8 cellular contexts compared by ENCODE assay signal in the genomic region with DNA sequence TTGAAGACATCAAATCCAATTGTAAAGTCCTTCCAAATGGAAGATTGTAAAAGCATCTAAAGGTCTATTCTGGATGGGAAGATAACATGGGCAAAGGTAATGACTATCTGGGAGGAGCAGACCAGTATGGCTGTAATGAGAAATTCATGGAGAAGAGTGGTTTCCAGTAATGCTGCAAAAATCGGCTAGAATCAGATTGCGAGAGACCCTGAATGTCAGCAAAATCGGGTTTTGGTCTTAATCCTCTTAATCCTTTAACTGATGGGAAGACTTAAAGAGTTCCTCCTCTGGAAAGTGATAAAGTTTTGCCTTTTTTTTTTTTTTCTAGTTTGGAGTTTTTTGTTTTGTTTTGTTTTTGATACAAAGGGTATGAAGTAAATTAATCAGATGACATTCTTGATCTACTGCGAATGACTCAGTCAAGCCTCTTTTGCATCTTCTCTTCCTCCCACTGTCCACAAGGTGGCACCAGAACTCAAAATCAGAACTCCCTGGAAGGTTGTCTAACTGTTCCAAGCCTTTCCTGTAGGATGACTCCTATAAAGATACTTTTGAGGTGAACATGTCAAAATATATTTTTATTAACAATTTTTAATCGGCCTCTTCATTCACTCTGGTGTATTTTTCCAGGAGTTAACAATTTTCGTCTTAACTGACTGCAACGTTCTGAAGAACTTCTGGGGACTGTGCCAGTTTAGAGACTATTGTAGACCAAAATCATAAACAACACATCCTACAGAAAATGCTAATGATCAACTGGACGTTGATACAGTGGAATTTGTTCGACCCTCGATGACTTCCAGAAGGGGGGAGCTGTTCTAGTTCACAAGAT.
DNase-seq lines count a peak whose midpoint lies in the region; ATAC-seq and TF ChIP-seq lines count a peak whose summit lies in the region.

No MANE protein-coding gene starts in this region.

- no peaks in the 10 kb centered on the region for H3K27me3 Mint-ChIP-seq in activated naive CD4-positive, alpha-beta T cell treated with anti-CD3 and anti-CD28 coated beads for 36 hours (ENCODE audit: low read depth)
- H3K27me3 Mint-ChIP-seq in glutamatergic neuron (ENCODE audit: unreplicated experiment): no peaks in the 10 kb centered on the region
- no peaks in the 10 kb centered on the region for H3K27me3 Mint-ChIP-seq in progenitor cell of endocrine pancreas

- CTCF ChIA-PET in activated naive CD4-positive, alpha-beta T cell treated with anti-CD3 and anti-CD28 coated beads for 36 hours (lab: Charles Lee): interaction anchor here (0.6 to 2.0 kb wide), 5 partner anchors 9 to 113 kb away, joined by 3 to 9 read pairs (median 6); no protein-coding TSS in a partner anchor

- H3K36me3 Mint-ChIP-seq in activated naive CD4-positive, alpha-beta T cell treated with anti-CD3 and anti-CD28 coated beads for 36 hours (ENCODE audit: low read depth): no peaks in the 10 kb centered on the region
- H3K36me3 Mint-ChIP-seq in glutamatergic neuron (ENCODE audit: unreplicated experiment): no peaks in the 10 kb centered on the region
- H3K36me3 Mint-ChIP-seq in progenitor cell of endocrine pancreas (ENCODE audit: insufficient read depth): no peaks in the 10 kb centered on the region

- peak; percentile 84 for TF ChIP-seq CTCF in glutamatergic neuron (IDR thresholded peaks at IDR 0.05; ENCODE audit: partially characterized antibody, unreplicated experiment)
- peak; percentile 84 for TF ChIP-seq CTCF in progenitor cell of endocrine pancreas (IDR thresholded peaks at IDR 0.05; ENCODE audit: unreplicated experiment)

- ATAC-seq in GM19372 (IDR thresholded peaks at IDR 0.05; ENCODE audit: low read depth, unreplicated experiment): peak; percentile 84
- peak; percentile 75 for ATAC-seq in HG03280 (IDR thresholded peaks at IDR 0.05; ENCODE audit: unreplicated experiment)

- no peak overlapping the region for H3K4me3 Mint-ChIP-seq in activated naive CD4-positive, alpha-beta T cell treated with anti-CD3 and anti-CD28 coated beads for 36 hours
- no peak overlapping the region for H3K4me3 Mint-ChIP-seq in glutamatergic neuron (ENCODE audit: unreplicated experiment)
- H3K4me3 Mint-ChIP-seq in progenitor cell of endocrine pancreas (ENCODE audit: low read depth): no peak overlapping the region

- no peaks in the 10 kb centered on the region for H3K9me3 Mint-ChIP-seq in activated naive CD4-positive, alpha-beta T cell treated with anti-CD3 and anti-CD28 coated beads for 36 hours
- peaks cover 5% of the 10 kb centered on the region for H3K9me3 Mint-ChIP-seq in glutamatergic neuron (ENCODE audit: unreplicated experiment)
- peaks cover 4% of the 10 kb centered on the region for H3K9me3 Mint-ChIP-seq in progenitor cell of endocrine pancreas (ENCODE audit: low read depth)

- intact Hi-C loops in activated naive CD4-positive, alpha-beta T cell treated with anti-CD3 and anti-CD28 coated beads for 36 hours (cut with micrococcal nuclease): loop anchor here (1.0 to 10.0 kb wide), 8 partner anchors 51 to 938 kb away; no protein-coding TSS in a partner anchor

- H3K27ac Mint-ChIP-seq in activated naive CD4-positive, alpha-beta T cell treated with anti-CD3 and anti-CD28 coated beads for 36 hours: no peak overlapping the region
- H3K27ac Mint-ChIP-seq in glutamatergic neuron (ENCODE audit: unreplicated experiment): no peak overlapping the region
- H3K27ac Mint-ChIP-seq in progenitor cell of endocrine pancreas: peak overlapping the region; percentile 31

- peak; percentile 11 for DNase-seq in DMS79 (lab: John Stamatoyannopoulos, UW)
- DNase-seq in NCI-H446 treated with DMSO at 0.1 percent for 48 hours (lab: John Stamatoyannopoulos, UW): peak; percentile 30
- DNase-seq in activated naive CD4-positive, alpha-beta T cell treated with anti-CD3 and anti-CD28 coated beads for 36 hours: peak; percentile 57
- DNase-seq in glutamatergic neuron: peak; percentile 31
- peak; percentile 17 for DNase-seq in progenitor cell of endocrine pancreas (ENCODE audit: low spot score, unreplicated experiment)
- no peak for DNase-seq in effector CD4-positive, alpha-beta T cell

- H3K4me1 Mint-ChIP-seq in activated naive CD4-positive, alpha-beta T cell treated with anti-CD3 and anti-CD28 coated beads for 36 hours (ENCODE audit: low read depth): no peaks in the 10 kb centered on the region
- H3K4me1 Mint-ChIP-seq in glutamatergic neuron (ENCODE audit: low read depth, unreplicated experiment) (peaks cover 19% of the 10 kb centered on the region), progenitor cell of endocrine pancreas (ENCODE audit: low read depth) (peaks cover 24% of the 10 kb centered on the region)
